25 cellular contexts compared by ENCODE assay signal in genomic region chr11:16335236-16335962, GRCh38. TPM values are rescaled to one million over a fixed set of nuclear protein-coding genes. Genes with fewer than 3 reads are reported as not detected.
"Had no signal": no experiment of that assay in that cellular context is flagged by ENCODE, and none has a peak within 500 bp of the region (broad histone marks: within the 10 kb centered on the region; RNA-seq: fewer than 3 reads in every experiment).

No MANE protein-coding gene starts in this region.

- H3K4me3 ChIP-seq: gastroesophageal sphincter, heart right ventricle, lung, neural progenitor cell, prostate gland, skin epidermis, suprapubic skin, upper lobe of left lung had no signal

- ATAC-seq: activated CD8-positive, alpha-beta memory T cell treated with anti-CD3 and anti-CD28 coated beads, Interleukin-2, amount 10 ng/mL, durations not matched to agents 7 days and 5 days; activated naive CD8-positive, alpha-beta T cell treated with anti-CD3 and anti-CD28 coated beads, Interleukin-2, amount 50 U/mL, for 24 hours; esophagus mucosa; gastroesophageal sphincter; heart right ventricle; left cardiac atrium; naive thymus-derived CD4-positive, alpha-beta T cell; right cardiac atrium; T-cell had no signal

- DNase-seq: activated B cell treated with CpG ODN at 0.5 μM for 24 hours; activated CD4-positive, alpha-beta memory T cell treated with anti-CD3 and anti-CD28 coated beads for 36 hours; activated CD4-positive, alpha-beta T cell treated with anti-CD3 and anti-CD28 coated beads for 4 hours; activated CD8-positive, alpha-beta memory T cell treated with anti-CD3 and anti-CD28 coated beads, Interleukin-2, amount 10 ng/mL, durations not matched to agents 7 days and 5 days; activated naive CD4-positive, alpha-beta T cell treated with anti-CD3 and anti-CD28 coated beads, Interleukin-2, amount 10 ng/mL, durations not matched to agents 7 days and 5 days; activated naive CD8-positive, alpha-beta T cell treated with anti-CD3 and anti-CD28 coated beads, Interleukin-2, amount 50 U/mL, for 24 hours; activated T-cell treated with anti-CD3 and anti-CD28 coated beads, Interleukin-2, amount 50 U/mL, for 1 hour; aorta; cortex of kidney; heart right ventricle; left cardiac atrium; naive thymus-derived CD4-positive, alpha-beta T cell; right cardiac atrium; stimulated activated CD4-positive, alpha-beta T cell treated with anti-CD3 and anti-CD28 coated beads, Interleukin-15, amount 100 ng/mL, for 24 hours; stimulated activated CD4-positive, alpha-beta T cell treated with anti-CD3 and anti-CD28 coated beads, Interleukin-2, amount 100 ng/mL, for 48 hours; T-cell; upper lobe of left lung had no signal

- H3K27me3 ChIP-seq: gastroesophageal sphincter, heart right ventricle, neural progenitor cell, suprapubic skin, upper lobe of left lung had no signal

- H3K36me3 ChIP-seq: gastroesophageal sphincter, neural progenitor cell, prostate gland, suprapubic skin, upper lobe of left lung had no signal

- H3K4me1 ChIP-seq: gastroesophageal sphincter, neural progenitor cell, prostate gland, suprapubic skin, upper lobe of left lung had no signal

- H3K9me3 ChIP-seq: gastroesophageal sphincter, heart right ventricle, prostate gland, suprapubic skin, upper lobe of left lung had no signal

- H3K27ac ChIP-seq: gastroesophageal sphincter, heart right ventricle, neural progenitor cell, prostate gland, skin epidermis, suprapubic skin, upper lobe of left lung had no signal

- H3K9ac ChIP-seq: neural progenitor cell had no signal

RNA-seq across cellular contexts. Expression of gene SOX6, which starts 20.9 kb away (rescaled TPM):
- total RNA-seq: activated B cell treated with CpG ODN at 0.5 μM for 24 hours; activated CD4-positive, alpha-beta memory T cell treated with anti-CD3 and anti-CD28 coated beads for 36 hours had no signal
- polyA plus RNA-seq: immature natural killer cell; naive thymus-derived CD4-positive, alpha-beta T cell had no signal
